Comparison of ENCODE assay signal across 2 cellular contexts in the genomic region with DNA sequence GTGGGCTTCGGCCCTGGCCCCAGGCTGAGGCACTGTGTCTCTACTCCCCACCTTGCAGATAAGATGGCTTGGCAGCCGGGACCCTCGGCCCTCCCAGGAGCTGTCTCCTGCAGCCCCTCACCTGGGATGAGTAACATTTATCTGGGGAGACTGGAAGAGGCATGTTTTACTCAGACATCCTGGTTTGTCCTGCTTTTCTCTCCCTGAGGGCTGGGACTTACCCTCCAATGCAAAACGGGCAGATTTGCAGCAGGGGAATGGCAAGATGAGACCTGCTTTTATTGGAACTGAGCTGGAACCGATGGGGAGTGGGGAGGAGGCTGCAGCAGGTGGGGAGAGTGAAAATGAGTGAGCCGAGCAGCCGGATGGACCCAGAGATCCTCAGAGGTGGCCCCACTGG.
TF ChIP-seq lines count a peak whose summit lies in the region.

No MANE protein-coding gene starts in this region.

TF ChIP-seq in HEK293, 187 proteins besides CTCF, POLR2A, EP300 and RAD21:
- TF ChIP-seq YY2 (tag by site-specific recombination; IDR thresholded peaks at IDR 0.05), result no peak
- TF ChIP-seq SCRT2 (tag by site-specific recombination; IDR thresholded peaks at IDR 0.05), result 0 out of 2 replicates have a peak, but pooled peaks have one; percentile 13

TF ChIP-seq in H1, 55 proteins besides CTCF, POLR2A, EP300 and RAD21:
- no peak for TF ChIP-seq BCL11A (IDR thresholded peaks at IDR 0.05; ENCODE audit: low read depth in 2 of 2, low read length in 2 of 2)
TF ChIP-seq in H1: peak in this region for 0.
